In the genomic region with DNA sequence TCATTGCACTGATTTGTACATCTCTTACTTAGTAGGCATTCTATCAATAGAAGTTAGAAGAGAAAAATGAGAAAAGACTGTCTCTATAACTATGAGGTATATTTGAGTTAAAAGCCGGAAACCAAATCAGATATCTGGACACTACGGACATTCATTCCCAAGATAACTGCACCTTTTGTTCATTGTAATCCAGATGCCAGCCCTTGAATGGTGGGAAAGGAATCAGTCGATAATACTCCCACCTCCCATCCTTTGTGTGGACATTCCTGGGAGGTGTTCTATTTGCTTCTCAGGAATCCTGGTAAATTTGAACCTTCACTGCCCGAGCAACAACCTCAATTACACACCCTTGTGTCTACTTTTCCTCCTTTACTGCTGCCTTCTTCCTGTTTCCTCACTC, we compare ENCODE assay signal across 28 cellular contexts.
"Had no signal": no experiment of that assay in that cellular context is flagged by ENCODE, and none has a peak within 500 bp of the region (broad histone marks: within the 10 kb centered on the region; RNA-seq: fewer than 3 reads in every experiment).

No MANE protein-coding gene starts in this region.

- H3K4me3 ChIP-seq: ascending aorta, breast epithelium, cardiac muscle cell, colonic mucosa, esophagus squamous epithelium, gastroesophageal sphincter had no signal

- H3K27me3 Mint-ChIP-seq: activated CD4-positive, alpha-beta memory T cell treated with anti-CD3 and anti-CD28 coated beads for 36 hours; activated CD4-positive, alpha-beta T cell treated with anti-CD3 and anti-CD28 coated beads for 36 hours; activated CD4-positive, alpha-beta T cell treated with anti-CD3 and anti-CD28 coated beads, Interleukin-2, amount 10 ng/mL, durations not matched to agents 24 days and 14 days; activated CD8-positive, alpha-beta memory T cell treated with anti-CD3 and anti-CD28 coated beads, Interleukin-2, amount 10 ng/mL, durations not matched to agents 7 days and 5 days; activated naive CD4-positive, alpha-beta T cell treated with anti-CD3 and anti-CD28 coated beads, Interleukin-2, amount 10 ng/mL, durations not matched to agents 7 days and 5 days; activated naive CD8-positive, alpha-beta T cell treated with anti-CD3 and anti-CD28 coated beads, Interleukin-2, amount 10 ng/mL, durations not matched to agents 7 days and 5 days; activated T-cell treated with anti-CD3 and anti-CD28 coated beads, Interleukin-2, amount 50 U/mL, for 24 hours had no signal

- H3K4me3 Mint-ChIP-seq: activated CD4-positive, alpha-beta memory T cell treated with anti-CD3 and anti-CD28 coated beads for 36 hours; activated CD4-positive, alpha-beta T cell treated with anti-CD3 and anti-CD28 coated beads for 36 hours; activated CD4-positive, alpha-beta T cell treated with anti-CD3 and anti-CD28 coated beads, Interleukin-2, amount 10 ng/mL, durations not matched to agents 24 days and 14 days; activated CD8-positive, alpha-beta memory T cell treated with anti-CD3 and anti-CD28 coated beads, Interleukin-2, amount 10 ng/mL, durations not matched to agents 7 days and 5 days; activated CD8-positive, alpha-beta T cell treated with anti-CD3 and anti-CD28 coated beads, Interleukin-2, amount 10 ng/mL, durations not matched to agents 7 days and 5 days; activated naive CD4-positive, alpha-beta T cell treated with anti-CD3 and anti-CD28 coated beads, Interleukin-2, amount 10 ng/mL, durations not matched to agents 7 days and 5 days; activated naive CD8-positive, alpha-beta T cell treated with anti-CD3 and anti-CD28 coated beads, Interleukin-2, amount 10 ng/mL, durations not matched to agents 7 days and 5 days; activated T-cell treated with anti-CD3 and anti-CD28 coated beads, Interleukin-2, amount 50 U/mL, for 24 hours; activated T-cell treated with anti-CD3 and anti-CD28 coated beads, Interleukin-2, amount 50 U/mL, for 72 hours; brain had no signal

- H3K27ac Mint-ChIP-seq: activated CD4-positive, alpha-beta memory T cell treated with anti-CD3 and anti-CD28 coated beads for 36 hours; activated CD4-positive, alpha-beta T cell treated with anti-CD3 and anti-CD28 coated beads for 36 hours; activated CD4-positive, alpha-beta T cell treated with anti-CD3 and anti-CD28 coated beads, Interleukin-2, amount 10 ng/mL, durations not matched to agents 24 days and 14 days; activated CD8-positive, alpha-beta memory T cell treated with anti-CD3 and anti-CD28 coated beads, Interleukin-2, amount 10 ng/mL, durations not matched to agents 7 days and 5 days; activated CD8-positive, alpha-beta T cell treated with anti-CD3 and anti-CD28 coated beads, Interleukin-2, amount 10 ng/mL, durations not matched to agents 7 days and 5 days; activated naive CD4-positive, alpha-beta T cell treated with anti-CD3 and anti-CD28 coated beads, Interleukin-2, amount 10 ng/mL, durations not matched to agents 7 days and 5 days; activated naive CD4-positive, alpha-beta T cell treated with anti-CD3 and anti-CD28 coated beads, Interleukin-2, amount 50 U/mL, for 72 hours; activated naive CD8-positive, alpha-beta T cell treated with anti-CD3 and anti-CD28 coated beads, Interleukin-2, amount 10 ng/mL, durations not matched to agents 7 days and 5 days; activated T-cell treated with anti-CD3 and anti-CD28 coated beads, Interleukin-2, amount 50 U/mL, for 24 hours; activated T-cell treated with anti-CD3 and anti-CD28 coated beads, Interleukin-2, amount 50 U/mL, for 72 hours; brain had no signal

- H3K36me3 Mint-ChIP-seq: activated CD4-positive, alpha-beta memory T cell treated with anti-CD3 and anti-CD28 coated beads for 36 hours; activated CD8-positive, alpha-beta memory T cell treated with anti-CD3 and anti-CD28 coated beads, Interleukin-2, amount 10 ng/mL, durations not matched to agents 7 days and 5 days; activated naive CD4-positive, alpha-beta T cell treated with anti-CD3 and anti-CD28 coated beads, Interleukin-2, amount 10 ng/mL, durations not matched to agents 7 days and 5 days; activated naive CD4-positive, alpha-beta T cell treated with anti-CD3 and anti-CD28 coated beads, Interleukin-2, amount 50 U/mL, for 72 hours; activated naive CD8-positive, alpha-beta T cell treated with anti-CD3 and anti-CD28 coated beads, Interleukin-2, amount 10 ng/mL, durations not matched to agents 7 days and 5 days; brain had no signal

- H3K27ac ChIP-seq: ascending aorta, breast epithelium, cardiac muscle cell, colonic mucosa, epithelial cell of prostate, esophagus squamous epithelium, gastroesophageal sphincter had no signal

- H3K9me3 ChIP-seq: ascending aorta, breast epithelium, colonic mucosa, esophagus squamous epithelium, gastroesophageal sphincter had no signal

- H3K9me3 Mint-ChIP-seq: activated CD4-positive, alpha-beta T cell treated with anti-CD3 and anti-CD28 coated beads, Interleukin-2, amount 10 ng/mL, durations not matched to agents 24 days and 14 days; activated naive CD8-positive, alpha-beta T cell treated with anti-CD3 and anti-CD28 coated beads, Interleukin-2, amount 10 ng/mL, durations not matched to agents 7 days and 5 days; activated T-cell treated with anti-CD3 and anti-CD28 coated beads, Interleukin-2, amount 50 U/mL, for 24 hours had no signal

- DNase-seq: activated CD4-positive, alpha-beta memory T cell treated with anti-CD3 and anti-CD28 coated beads for 36 hours; activated CD4-positive, alpha-beta T cell treated with anti-CD3 and anti-CD28 coated beads for 36 hours; activated CD4-positive, alpha-beta T cell treated with anti-CD3 and anti-CD28 coated beads, Interleukin-2, amount 10 ng/mL, durations not matched to agents 24 days and 14 days; activated CD4-positive, CD25-positive, alpha-beta regulatory T cell; activated CD4-positive, CD25-positive, alpha-beta regulatory T cell treated with anti-CD3 and anti-CD28 coated beads, Interleukin-2, amount 50 U/mL, for 72 hours; activated CD8-positive, alpha-beta memory T cell treated with anti-CD3 and anti-CD28 coated beads, Interleukin-2, amount 10 ng/mL, durations not matched to agents 7 days and 5 days; activated CD8-positive, alpha-beta memory T cell treated with anti-CD3 and anti-CD28 coated beads, Interleukin-2, amount 50 U/mL, for 4 hours; activated CD8-positive, alpha-beta T cell treated with anti-CD3 and anti-CD28 coated beads, Interleukin-2, amount 10 ng/mL, durations not matched to agents 7 days and 5 days; activated gamma-delta T cell; activated naive CD4-positive, alpha-beta T cell; activated naive CD4-positive, alpha-beta T cell treated with anti-CD3 and anti-CD28 coated beads, Interleukin-2, amount 10 ng/mL, durations not matched to agents 7 days and 5 days; activated naive CD8-positive, alpha-beta T cell treated with anti-CD3 and anti-CD28 coated beads, Interleukin-2, amount 10 ng/mL, durations not matched to agents 7 days and 5 days; activated T-cell treated with anti-CD3 and anti-CD28 coated beads, Interleukin-2, amount 50 U/mL, for 24 hours; activated T-cell treated with anti-CD3 and anti-CD28 coated beads, Interleukin-2, amount 50 U/mL, for 72 hours; central memory CD4-positive, alpha-beta T cell; cerebellar nuclear complex; colonic mucosa; effector CD8-positive, alpha-beta T cell; esophagus squamous epithelium; foreskin melanocyte; T-helper 2 cell had no signal

- ATAC-seq: activated CD4-positive, alpha-beta T cell treated with anti-CD3 and anti-CD28 coated beads for 36 hours; activated CD8-positive, alpha-beta memory T cell treated with anti-CD3 and anti-CD28 coated beads, Interleukin-2, amount 10 ng/mL, durations not matched to agents 7 days and 5 days; activated CD8-positive, alpha-beta T cell treated with anti-CD3 and anti-CD28 coated beads, Interleukin-2, amount 10 ng/mL, durations not matched to agents 7 days and 5 days; activated naive CD4-positive, alpha-beta T cell treated with anti-CD3 and anti-CD28 coated beads, Interleukin-2, amount 50 U/mL, for 72 hours; activated T-cell treated with anti-CD3 and anti-CD28 coated beads, Interleukin-2, amount 50 U/mL, for 72 hours; gastroesophageal sphincter had no signal

- H3K36me3 ChIP-seq: ascending aorta, breast epithelium, cardiac muscle cell, colonic mucosa, esophagus squamous epithelium, gastroesophageal sphincter had no signal

- H3K27me3 ChIP-seq: ascending aorta, breast epithelium, colonic mucosa, esophagus squamous epithelium, gastroesophageal sphincter had no signal

- H3K4me1 ChIP-seq: ascending aorta, breast epithelium, colonic mucosa, esophagus squamous epithelium, gastroesophageal sphincter had no signal

- H3K4me1 Mint-ChIP-seq: activated CD4-positive, alpha-beta T cell treated with anti-CD3 and anti-CD28 coated beads for 36 hours; activated CD4-positive, alpha-beta T cell treated with anti-CD3 and anti-CD28 coated beads, Interleukin-2, amount 10 ng/mL, durations not matched to agents 24 days and 14 days; activated CD8-positive, alpha-beta memory T cell treated with anti-CD3 and anti-CD28 coated beads, Interleukin-2, amount 10 ng/mL, durations not matched to agents 7 days and 5 days; activated naive CD4-positive, alpha-beta T cell treated with anti-CD3 and anti-CD28 coated beads, Interleukin-2, amount 10 ng/mL, durations not matched to agents 7 days and 5 days; activated naive CD8-positive, alpha-beta T cell treated with anti-CD3 and anti-CD28 coated beads, Interleukin-2, amount 10 ng/mL, durations not matched to agents 7 days and 5 days had no signal
